ENCODE assay signal across 9 cellular contexts in the genomic region with DNA sequence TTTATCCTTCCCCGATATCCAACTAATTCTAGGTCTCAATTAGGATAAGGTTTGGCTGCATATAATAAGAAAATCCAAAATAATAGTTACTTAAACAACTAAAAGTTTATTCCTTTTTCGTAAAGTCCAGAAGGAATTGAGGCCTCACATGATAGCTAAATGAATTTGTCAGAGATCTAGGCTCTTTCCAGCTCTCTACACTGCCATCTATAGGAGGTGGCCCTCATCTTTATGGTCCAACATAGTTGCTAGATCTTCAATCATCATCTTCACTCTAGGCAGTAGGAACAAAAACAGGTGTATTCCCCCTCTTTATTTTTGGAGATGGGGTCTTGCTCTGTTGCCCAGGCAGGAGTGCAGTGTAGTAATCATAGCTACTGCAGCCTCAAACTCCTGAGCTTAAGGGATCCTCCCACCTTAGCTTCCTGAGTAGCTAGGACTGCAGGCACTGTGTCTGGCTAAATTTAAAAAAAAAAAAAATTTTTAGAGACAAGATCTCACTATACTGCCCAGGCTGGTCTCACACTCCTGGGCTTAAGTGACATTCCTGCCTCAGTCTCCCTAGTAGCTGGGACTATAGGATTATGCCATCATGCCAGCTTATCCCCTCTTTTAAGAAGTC. TPM values are rescaled to one million over a fixed set of nuclear protein-coding genes. Genes with fewer than 3 reads are reported as not detected.
DNase-seq lines count a peak whose midpoint lies in the region; ATAC-seq and TF ChIP-seq lines count a peak whose summit lies in the region.
"Had no signal": no experiment of that assay in that cellular context is flagged by ENCODE, and none has a peak within 500 bp of the region (broad histone marks: within the 10 kb centered on the region; RNA-seq: fewer than 3 reads in every experiment).

No MANE protein-coding gene starts in this region.

- H2AFZ ChIP-seq in osteoblast (ENCODE audit: low read length) = no peak overlapping the region

- ATAC-seq in GM18868 (IDR thresholded peaks at IDR 0.05; ENCODE audit: unreplicated experiment) = peak; percentile 67
- no peak for ATAC-seq in GM21526 (IDR thresholded peaks at IDR 0.05; ENCODE audit: low FRiP score, unreplicated experiment)
- ATAC-seq in effector memory CD8-positive, alpha-beta T cell (replicated peaks) = no peak

- H3K36me3 Mint-ChIP-seq in effector memory CD8-positive, alpha-beta T cell (ENCODE audit: insufficient read depth) = no peaks in the 10 kb centered on the region

- H3K27ac Mint-ChIP-seq in effector memory CD8-positive, alpha-beta T cell = no peak overlapping the region

- no peak overlapping the region for H3K4me2 ChIP-seq in osteoblast (ENCODE audit: insufficient read depth, low read length)

- H3K27ac ChIP-seq in dorsolateral prefrontal cortex = peak overlapping the region in 1 of 59 donors; percentile 9
- H3K27ac ChIP-seq in osteoblast (ENCODE audit: low read depth, low read length) = no peak overlapping the region
- H3K27ac ChIP-seq: neutrophil had no signal

- H3K9me3 ChIP-seq in osteoblast (ENCODE audit: low read depth, low read length) = no peaks in the 10 kb centered on the region
- H3K9me3 ChIP-seq: neutrophil had no signal

- H3K79me2 ChIP-seq in osteoblast (ENCODE audit: insufficient read depth, low read length) = no peaks in the 10 kb centered on the region

- no peaks in the 10 kb centered on the region for H4K20me1 ChIP-seq in osteoblast (ENCODE audit: insufficient read depth, low read length)

- H3K4me3 ChIP-seq in dorsolateral prefrontal cortex (no peak overlapping the region), osteoblast (ENCODE audit: insufficient read depth, low read length) (no peak overlapping the region)

- H3K9me3 Mint-ChIP-seq in effector memory CD8-positive, alpha-beta T cell = no peaks in the 10 kb centered on the region

- DNase-seq in Caki2 (ENCODE audit: low read depth) = peak; percentile 33
- DNase-seq in NCI-H748 (lab: John Stamatoyannopoulos, UW; ENCODE audit: unreplicated experiment) = peak; percentile 7
- no peak for DNase-seq in dorsolateral prefrontal cortex
- no peak for DNase-seq in osteoblast (ENCODE audit: insufficient read length, low spot score, missing footprints)
- no peak for DNase-seq in stimulated activated CD4-positive, alpha-beta T cell treated with anti-CD3 and anti-CD28 coated beads, Interleukin-2, amount 100 ng/mL, for 48 hours
- DNase-seq in effector memory CD8-positive, alpha-beta T cell = no peak

- H3K27me3 Mint-ChIP-seq in effector memory CD8-positive, alpha-beta T cell = no peaks in the 10 kb centered on the region

- H3K27me3 ChIP-seq in dorsolateral prefrontal cortex = no peaks in the 10 kb centered on the region
- H3K27me3 ChIP-seq in osteoblast (ENCODE audit: insufficient read depth, low read length) = no peaks in the 10 kb centered on the region
- H3K27me3 ChIP-seq: neutrophil had no signal

- TF ChIP-seq CTCF in dorsolateral prefrontal cortex (IDR thresholded peaks at IDR 0.05 in 54 of 56, conservative IDR thresholded peaks at IDR 0.05 in 2 of 56; ENCODE audit: low read depth in 1 of 56, partially characterized antibody in 56 of 56) (peak in 55 of 56 donors; percentile 29 to 79 (median 61)), osteoblast (IDR thresholded peaks at IDR 0.05; ENCODE audit: extremely low read depth, low read depth, low read length) (peak; percentile 53)

- in situ Hi-C loops in Caki2 (cut with HindIII; ENCODE audit: low pct_unique_long_range_greater_than_20kb, low sequenced_read_pairs) = no loop called here

- H3K4me3 Mint-ChIP-seq in effector memory CD8-positive, alpha-beta T cell = no peak overlapping the region

- intact Hi-C loops in dorsolateral prefrontal cortex (cut with DNase I) = loop anchor here in 1 of 2 donors (5.0 kb wide), 2 partner anchors 92 to 112 kb away; no protein-coding TSS in a partner anchor

- no peaks in the 10 kb centered on the region for H3K36me3 ChIP-seq in osteoblast (ENCODE audit: insufficient read depth, low read length)

- no peaks in the 10 kb centered on the region for H3K4me1 ChIP-seq in osteoblast (ENCODE audit: insufficient read depth, low read length)

- no peaks in the 10 kb centered on the region for H3K4me1 Mint-ChIP-seq in effector memory CD8-positive, alpha-beta T cell (ENCODE audit: low read depth in 2 of 2)

RNA-seq across cellular contexts. Expression of a gene that starts 46.5 kb away (rescaled TPM):
- total RNA-seq in Caki2 (2014; rRNA removed; shearing (Covaris generic); ENCODE audit: low replicate concordance) = 53.0 and 67.0 TPM in 2 replicates
- total RNA-seq in dorsolateral prefrontal cortex = 10 to 100 TPM; 17.4 to 41.1 (median 25.1) TPM
- 44.2 and 50.1 TPM in 2 replicates for total RNA-seq in osteoblast

Comparison
In these comparisons a context has a peak if more than half of its experiments do, and no peak if none do; other contexts are left out.
1. DNase-seq: peak in Caki2 (single experiment) and NCI-H748 (single experiment); none in dorsolateral prefrontal cortex (0 of 10), osteoblast (single experiment), stimulated activated CD4-positive, alpha-beta T cell treated with anti-CD3 and anti-CD28 coated beads, Interleukin-2, amount 100 ng/mL, for 48 hours (0 of 2) and effector memory CD8-positive, alpha-beta T cell (0 of 3).